27 cellular contexts compared by ENCODE assay signal in genomic region chr2:47217277-47217676, GRCh38.
"Had no signal": no experiment of that assay in that cellular context is flagged by ENCODE, and none has a peak within 500 bp of the region (broad histone marks: within the 10 kb centered on the region; RNA-seq: fewer than 3 reads in every experiment).

No MANE protein-coding gene starts in this region.

- H3K4me1 ChIP-seq: adrenal gland, body of pancreas, gastroesophageal sphincter, upper lobe of left lung, vagina had no signal

- H3K36me3 Mint-ChIP-seq: activated naive CD8-positive, alpha-beta T cell treated with anti-CD3 and anti-CD28 coated beads for 36 hours; natural killer cell had no signal

- H3K4me3 ChIP-seq: adrenal gland, body of pancreas, cardiac muscle cell, coronary artery, dorsolateral prefrontal cortex, gastroesophageal sphincter, thoracic aorta, upper lobe of left lung, vagina had no signal

- H3K9me3 Mint-ChIP-seq: activated T-cell treated with anti-CD3 and anti-CD28 coated beads, Interleukin-2, amount 50 U/mL, for 72 hours; natural killer cell; stimulated activated naive CD8-positive, alpha-beta T cell treated with anti-CD3 and anti-CD28 coated beads, Interleukin-15, Interleukin-2, amounts not matched to agents 100 ng/mL and 50 ng/mL, for 24 hours had no signal

- H3K27ac ChIP-seq: adrenal gland, body of pancreas, cardiac muscle cell, coronary artery, dorsolateral prefrontal cortex, gastroesophageal sphincter, thoracic aorta, upper lobe of left lung, vagina had no signal

- ATAC-seq: activated T-cell treated with anti-CD3 and anti-CD28 coated beads, Interleukin-2, amount 50 U/mL, for 72 hours; body of pancreas; gastroesophageal sphincter; natural killer cell; right cardiac atrium; T-helper 17 cell had no signal

- FAIRE-seq: kidney had no signal

- H3K36me3 ChIP-seq: adrenal gland, cardiac muscle cell, gastroesophageal sphincter, thoracic aorta, upper lobe of left lung, vagina had no signal

- H3K27me3 ChIP-seq: adrenal gland, body of pancreas, cardiac muscle cell, dorsolateral prefrontal cortex, gastroesophageal sphincter, upper lobe of left lung, vagina had no signal

- H3K27ac Mint-ChIP-seq: activated naive CD8-positive, alpha-beta T cell treated with anti-CD3 and anti-CD28 coated beads for 36 hours; activated T-cell treated with anti-CD3 and anti-CD28 coated beads, Interleukin-2, amount 50 U/mL, for 72 hours; natural killer cell; stimulated activated naive CD8-positive, alpha-beta T cell treated with anti-CD3 and anti-CD28 coated beads, Interleukin-15, Interleukin-2, amounts not matched to agents 100 ng/mL and 50 ng/mL, for 24 hours; T-helper 17 cell; WTC11 had no signal

- DNase-seq: activated effector memory CD4-positive, alpha-beta T cell treated with Interleukin-2 at 50 U/mL for 16 hours; activated naive CD4-positive, alpha-beta T cell treated with Interleukin-2 at 50 U/mL for 16 hours; activated naive CD8-positive, alpha-beta T cell treated with anti-CD3 and anti-CD28 coated beads for 36 hours; activated T-cell treated with anti-CD3 and anti-CD28 coated beads for 4 hours; activated T-cell treated with anti-CD3 and anti-CD28 coated beads, Interleukin-2, amount 50 U/mL, for 72 hours; aorta; cerebellar nuclear complex; dorsolateral prefrontal cortex; effector memory CD4-positive, alpha-beta T cell; erythroblast; hippocampal formation; natural killer cell; right cardiac atrium; stimulated activated CD4-positive, alpha-beta T cell treated with anti-CD3 and anti-CD28 coated beads, Interleukin-2, amount 100 ng/mL, for 48 hours; T-helper 17 cell; T1000 had no signal

- H3K9me3 ChIP-seq: adrenal gland, body of pancreas, gastroesophageal sphincter, thoracic aorta, upper lobe of left lung, vagina had no signal
